In genomic region chr1:77282187-77282865, GRCh38 we compare ENCODE assay signal across 9 cellular contexts. TPM values are rescaled to one million over a fixed set of nuclear protein-coding genes. Genes with fewer than 3 reads are reported as not detected.
A peak's percentile ranks its signal among the peaks of the same experiment; 100 is the strongest.
DNase-seq lines count a peak whose midpoint lies in the region; ATAC-seq, FAIRE-seq and TF ChIP-seq lines count a peak whose summit lies in the region.
"Had no signal": no experiment of that assay in that cellular context is flagged by ENCODE, and none has a peak within 500 bp of the region (broad histone marks: within the 10 kb centered on the region; RNA-seq: fewer than 3 reads in every experiment).

No MANE protein-coding gene starts in this region.

- no peak for TF ChIP-seq EP300 in HepG2 (IDR thresholded peaks at IDR 0.05; ENCODE audit: low read depth in 2 of 2, low read length in 2 of 2)
- TF ChIP-seq EP300 in HepG2 (CRISPR knock-in tag; IDR thresholded peaks at IDR 0.05; ENCODE audit: borderline replicate concordance): no peak

- TF ChIP-seq POLR2A in HepG2 (IDR thresholded peaks at IDR 0.05; ENCODE audit: insufficient read depth in 1 of 2, low read depth in 2 of 2, low read length in 2 of 2) (no peak), erythroblast (IDR thresholded peaks at IDR 0.05; ENCODE audit: low read length) (no peak)

- in situ Hi-C loops in HepG2 (cut with HindIII; ENCODE audit: extremely low pct_ligation_motif_present, low pct_unique_long_range_greater_than_20kb): no loop called here

- no peaks in the 10 kb centered on the region for H3K79me2 ChIP-seq in HepG2 (ENCODE audit: insufficient read depth, low read length)

- TF ChIP-seq CTCF in colonic mucosa (IDR thresholded peaks at IDR 0.05) (no peak), HepG2 (CRISPR knock-in tag; IDR thresholded peaks at IDR 0.05) (no peak)

- H4K20me1 ChIP-seq in HepG2 (ENCODE audit: insufficient read depth, low read length): no peaks in the 10 kb centered on the region

- no peaks in the 10 kb centered on the region for H3K36me3 ChIP-seq in colonic mucosa
- no peaks in the 10 kb centered on the region for H3K36me3 ChIP-seq in HepG2 (replicated peaks in 1 of 2; ENCODE audit: control insufficient read depth in 1 of 2, insufficient read depth in 2 of 2, low read length in 2 of 2)

- H3K27me3 ChIP-seq in colonic mucosa: peaks cover 35% of the 10 kb centered on the region
- H3K27me3 ChIP-seq in HepG2 (ENCODE audit: control insufficient read depth in 1 of 2, insufficient read depth in 2 of 2, low read length in 2 of 2): peaks cover 7 to 50% of the 10 kb centered on the region in 2 experiments; a peak in 4 of 5 replicates

- intact Hi-C loops in colonic mucosa (cut with DNase I): no loop called here
- intact Hi-C loops in HepG2 (cut with micrococcal nuclease; ENCODE audit: unreplicated experiment): no loop called here

- 23% methylated on average over 6 of the region's 47 CpGs for WGBS in HepG2 (ENCODE audit: low lambda C conversion rate)

- POLR2A ChIA-PET in HepG2 (lab: Yijun Ruan, JAX): no interaction called here

- CTCF ChIA-PET in HepG2 (lab: Yijun Ruan, JAX; ENCODE audit: low intra/inter-chr PET ratio, low total read pairs): no interaction called here

- no TSS peak for BruUV-seq in HepG2 (replicated peaks; lab: Mats Ljungman, UMichigan)

- H2AFZ ChIP-seq in HepG2 (ENCODE audit: low read length): no peak overlapping the region

- peak; percentile 82 for DNase-seq in DMS 273 (lab: John Stamatoyannopoulos, UW; ENCODE audit: unreplicated experiment)
- no peak for DNase-seq in DMS 273 treated with DMSO at 0.1 percent for 48 hours (lab: John Stamatoyannopoulos, UW)
- DNase-seq in UCSD-AML1 (lab: John Stamatoyannopoulos, UW; ENCODE audit: unreplicated experiment): peak; percentile 37
- DNase-seq in colonic mucosa: no peak
- DNase-seq in HepG2 (ENCODE audit: low spot score): no peak
- peak; percentile 4 for DNase-seq in stimulated activated CD8-positive, alpha-beta memory T cell treated with anti-CD3 and anti-CD28 coated beads, Interleukin-4, amount 100 ng/mL, for 24 hours (ENCODE audit: low read depth)
- DNase-seq in erythroblast (lab: John Stamatoyannopoulos, UW): no peak

- peak overlapping the region in 1 of 2 donors; percentile 12 for H3K9ac ChIP-seq in colonic mucosa (ENCODE audit: low read depth in 2 of 2, low read length in 2 of 2)
- H3K9ac ChIP-seq in HepG2 (ENCODE audit: insufficient read depth, low read depth, low read length): no peak overlapping the region

- ATAC-seq in HG03139 (IDR thresholded peaks at IDR 0.05; ENCODE audit: unreplicated experiment): peak; percentile 26
- ATAC-seq in HepG2: peak; percentile 79

- H3K27ac ChIP-seq in colonic mucosa (no peak overlapping the region), HepG2 (ENCODE audit: extremely low read length, insufficient read depth, low read length) (no peak overlapping the region)
- H3K27ac ChIP-seq: 22Rv1 had no signal

- H3K4me1 ChIP-seq in colonic mucosa (no peaks in the 10 kb centered on the region), HepG2 (ENCODE audit: insufficient read depth, low read length) (peaks cover 8% of the 10 kb centered on the region)

- peak overlapping the region; percentile 60 for H3K4me2 ChIP-seq in HepG2 (ENCODE audit: low read depth, low read length)

- TF ChIP-seq RAD21 in HepG2 (CRISPR knock-in tag; IDR thresholded peaks at IDR 0.05): no peak

- FAIRE-seq in HepG2 (lab: Jason Lieb, UNC): no peak

- H3K4me3 ChIP-seq in colonic mucosa: peak overlapping the region; percentile 34
- H3K4me3 ChIP-seq in HepG2 (replicated peaks in 1 of 3; ENCODE audit: insufficient read depth in 1 of 3, low read depth in 2 of 3, low read length in 3 of 3): peak overlapping the region; percentile 24 to 64 (median 34); a peak in 4 of 6 replicates

- H3K9me3 ChIP-seq in colonic mucosa (no peaks in the 10 kb centered on the region), HepG2 (ENCODE audit: low read length) (no peaks in the 10 kb centered on the region)

TF ChIP-seq in HepG2, 621 proteins besides CTCF, POLR2A, EP300 and RAD21:
- TF ChIP-seq TBX2 (CRISPR knock-in tag; IDR thresholded peaks at IDR 0.05; ENCODE audit: borderline replicate concordance) (0 out of 2 replicates have a peak, but pooled peaks have one; percentile 17), KDM5B (CRISPR knock-in tag; IDR thresholded peaks at IDR 0.05; ENCODE audit: borderline replicate concordance) (peak; percentile 12; the same call in 1 of the 2 replicates), EED (CRISPR knock-in tag; IDR thresholded peaks at IDR 0.05) (0 out of 2 replicates have a peak, but pooled peaks have one; percentile 48), BRF2 (CRISPR knock-in tag; IDR thresholded peaks at IDR 0.05) (no peak), ZNF800 (CRISPR knock-in tag; IDR thresholded peaks at IDR 0.05) (peak; percentile 83), EZH2 (conservative IDR thresholded peaks at IDR 0.05; ENCODE audit: low read depth, low read length) (peak; percentile 29; the same call in 1 of the 2 replicates), TMF1 (CRISPR knock-in tag; IDR thresholded peaks at IDR 0.05; ENCODE audit: low read depth) (no peak), SP1 (IDR thresholded peaks at IDR 0.05) (no peak), SP1 (CRISPR knock-in tag; IDR thresholded peaks at IDR 0.05) (no peak), ZNF484 (CRISPR knock-in tag; IDR thresholded peaks at IDR 0.05; ENCODE audit: borderline replicate concordance, low read depth) (no peak), ZNF598 (CRISPR knock-in tag; IDR thresholded peaks at IDR 0.05; ENCODE audit: borderline replicate concordance) (0 out of 2 replicates have a peak, but pooled peaks have one; percentile 23), ONECUT2 (CRISPR knock-in tag; IDR thresholded peaks at IDR 0.05) (no peak)
- TF ChIP-seq, protein P1, sequence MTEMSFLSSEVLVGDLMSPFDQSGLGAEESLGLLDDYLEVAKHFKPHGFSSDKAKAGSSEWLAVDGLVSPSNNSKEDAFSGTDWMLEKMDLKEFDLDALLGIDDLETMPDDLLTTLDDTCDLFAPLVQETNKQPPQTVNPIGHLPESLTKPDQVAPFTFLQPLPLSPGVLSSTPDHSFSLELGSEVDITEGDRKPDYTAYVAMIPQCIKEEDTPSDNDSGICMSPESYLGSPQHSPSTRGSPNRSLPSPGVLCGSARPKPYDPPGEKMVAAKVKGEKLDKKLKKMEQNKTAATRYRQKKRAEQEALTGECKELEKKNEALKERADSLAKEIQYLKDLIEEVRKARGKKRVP (CRISPR knock-in tag; IDR thresholded peaks at IDR 0.05): no peak

RNA-seq across cellular contexts. Expression of gene AK5, which starts 0.5 kb away (rescaled TPM):
- 1 to 10 TPM in 1 of 2 donors, under 1 TPM in 1; 0.49 to 1.1 TPM for total RNA-seq in colonic mucosa
- not detected in 2 replicates for total RNA-seq in HepG2 (2016; rRNA removed; fragmentation: Illumina TruSeq; extraction: Trizol)
- total RNA-seq in HepG2 (2016; cell fraction: cytosol; rRNA removed; fragmentation: Illumina TruSeq; extraction: Trizol; ENCODE audit: low read depth): not detected in 2 replicates
- total RNA-seq in HepG2 (2016; cell fraction: insoluble cytoplasmic fraction; rRNA removed; fragmentation: Illumina TruSeq; extraction: Trizol): not detected in 2 replicates
- not detected in 2 replicates for total RNA-seq in HepG2 (2016; cell fraction: membrane; rRNA removed; fragmentation: Illumina TruSeq; extraction: Trizol)
- not detected in 2 replicates for total RNA-seq in HepG2 (2016; cell fraction: nucleus; rRNA removed; fragmentation: Illumina TruSeq; extraction: Trizol)
- not detected in 2 replicates for polyA plus RNA-seq in HepG2 (2011; rRNA removed)
- not detected in 2 replicates for polyA plus RNA-seq in HepG2 (2011; cell fraction: cytosol; rRNA removed)
- polyA plus RNA-seq in HepG2 (2011; cell fraction: nucleus; rRNA removed): not detected in 2 replicates
- not detected in 2 replicates for polyA plus RNA-seq in HepG2 (2012)
- polyA plus RNA-seq in HepG2 (2016; cell fraction: cytosol; fragmentation: Illumina TruSeq; extraction: Trizol; ENCODE audit: low read depth): not detected in 2 replicates
- not detected in 2 replicates for polyA plus RNA-seq in HepG2 (2016; cell fraction: insoluble cytoplasmic fraction; fragmentation: Illumina TruSeq; extraction: Trizol; ENCODE audit: low read depth)
- not detected in 2 replicates for polyA plus RNA-seq in HepG2 (2016; cell fraction: membrane; fragmentation: Illumina TruSeq; extraction: Trizol; ENCODE audit: low read depth)
- polyA plus RNA-seq in HepG2 (2016; cell fraction: nucleus; fragmentation: Illumina TruSeq; extraction: Trizol; ENCODE audit: insufficient read depth, low read depth): not detected in 2 replicates
- not detected in 2 replicates for polyA minus RNA-seq in HepG2 (2011; rRNA and poly(A)+ RNA removed; ENCODE audit: low replicate concordance)
- polyA minus RNA-seq in HepG2 (2011; cell fraction: cytosol; rRNA and poly(A)+ RNA removed): not detected in 2 replicates
- not detected in 2 replicates for polyA minus RNA-seq in HepG2 (2011; cell fraction: nucleus; rRNA and poly(A)+ RNA removed)

Comparison
In these comparisons a context has a peak if more than half of its experiments do, and no peak if none do; other contexts are left out.
1. DNase-seq: peak in DMS 273 (single experiment), UCSD-AML1 (single experiment) and stimulated activated CD8-positive, alpha-beta memory T cell treated with anti-CD3 and anti-CD28 coated beads, Interleukin-4, amount 100 ng/mL, for 24 hours (single experiment); none in DMS 273 treated with DMSO at 0.1 percent for 48 hours (single experiment), colonic mucosa (single experiment), HepG2 (single experiment) and erythroblast (0 of 2).